1 cellular context compared by ENCODE assay signal in the genomic region with DNA sequence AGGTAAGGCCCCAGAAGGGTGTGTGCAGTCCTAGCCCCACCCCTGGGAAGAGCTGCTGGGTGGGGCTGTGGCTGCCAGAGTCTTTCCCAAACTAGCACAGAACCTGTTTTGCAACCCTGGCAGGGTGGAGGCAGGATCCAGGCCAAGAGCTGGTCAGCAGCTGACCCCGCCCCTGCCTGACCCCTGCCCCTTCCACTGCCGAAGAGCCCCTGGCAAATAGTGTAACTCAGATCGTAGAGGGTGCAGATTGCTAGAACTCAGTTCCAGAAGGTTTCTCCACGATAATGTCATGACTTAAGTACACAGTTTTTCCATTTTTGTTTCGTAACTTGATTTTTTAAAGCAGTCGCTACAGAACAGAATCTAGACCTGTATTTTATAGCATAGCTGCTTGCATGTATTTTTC.
TF ChIP-seq lines count a peak whose summit lies in the region.

No MANE protein-coding gene starts in this region.

TF ChIP-seq in HEK293, 187 proteins besides CTCF, POLR2A, EP300 and RAD21 (continued from another document):
- TF ChIP-seq, protein P1, sequence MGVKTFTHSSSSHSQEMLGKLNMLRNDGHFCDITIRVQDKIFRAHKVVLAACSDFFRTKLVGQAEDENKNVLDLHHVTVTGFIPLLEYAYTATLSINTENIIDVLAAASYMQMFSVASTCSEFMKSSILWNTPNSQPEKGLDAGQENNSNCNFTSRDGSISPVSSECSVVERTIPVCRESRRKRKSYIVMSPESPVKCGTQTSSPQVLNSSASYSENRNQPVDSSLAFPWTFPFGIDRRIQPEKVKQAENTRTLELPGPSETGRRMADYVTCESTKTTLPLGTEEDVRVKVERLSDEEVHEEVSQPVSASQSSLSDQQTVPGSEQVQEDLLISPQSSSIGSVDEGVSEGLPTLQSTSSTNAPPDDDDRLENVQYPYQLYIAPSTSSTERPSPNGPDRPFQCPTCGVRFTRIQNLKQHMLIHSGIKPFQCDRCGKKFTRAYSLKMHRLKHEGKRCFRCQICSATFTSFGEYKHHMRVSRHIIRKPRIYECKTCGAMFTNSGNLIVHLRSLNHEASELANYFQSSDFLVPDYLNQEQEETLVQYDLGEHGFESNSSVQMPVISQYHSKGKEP (tag by site-specific recombination; IDR thresholded peaks at IDR 0.05) = no peak
